1 cellular context compared by ENCODE assay signal in genomic region chr1:153727463-153728304, GRCh38.
TF ChIP-seq lines count a peak whose summit lies in the region.

A gene with protein sequence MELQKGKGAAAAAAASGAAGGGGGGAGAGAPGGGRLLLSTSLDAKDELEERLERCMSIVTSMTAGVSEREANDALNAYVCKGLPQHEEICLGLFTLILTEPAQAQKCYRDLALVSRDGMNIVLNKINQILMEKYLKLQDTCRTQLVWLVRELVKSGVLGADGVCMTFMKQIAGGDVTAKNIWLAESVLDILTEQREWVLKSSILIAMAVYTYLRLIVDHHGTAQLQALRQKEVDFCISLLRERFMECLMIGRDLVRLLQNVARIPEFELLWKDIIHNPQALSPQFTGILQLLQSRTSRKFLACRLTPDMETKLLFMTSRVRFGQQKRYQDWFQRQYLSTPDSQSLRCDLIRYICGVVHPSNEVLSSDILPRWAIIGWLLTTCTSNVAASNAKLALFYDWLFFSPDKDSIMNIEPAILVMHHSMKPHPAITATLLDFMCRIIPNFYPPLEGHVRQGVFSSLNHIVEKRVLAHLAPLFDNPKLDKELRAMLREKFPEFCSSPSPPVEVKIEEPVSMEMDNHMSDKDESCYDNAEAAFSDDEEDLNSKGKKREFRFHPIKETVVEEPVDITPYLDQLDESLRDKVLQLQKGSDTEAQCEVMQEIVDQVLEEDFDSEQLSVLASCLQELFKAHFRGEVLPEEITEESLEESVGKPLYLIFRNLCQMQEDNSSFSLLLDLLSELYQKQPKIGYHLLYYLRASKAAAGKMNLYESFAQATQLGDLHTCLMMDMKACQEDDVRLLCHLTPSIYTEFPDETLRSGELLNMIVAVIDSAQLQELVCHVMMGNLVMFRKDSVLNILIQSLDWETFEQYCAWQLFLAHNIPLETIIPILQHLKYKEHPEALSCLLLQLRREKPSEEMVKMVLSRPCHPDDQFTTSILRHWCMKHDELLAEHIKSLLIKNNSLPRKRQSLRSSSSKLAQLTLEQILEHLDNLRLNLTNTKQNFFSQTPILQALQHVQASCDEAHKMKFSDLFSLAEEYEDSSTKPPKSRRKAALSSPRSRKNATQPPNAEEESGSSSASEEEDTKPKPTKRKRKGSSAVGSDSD (plus strand): TSS chr1:153728050. CDS start chr1:153728635, 585 bp downstream.

TF ChIP-seq in SK-N-SH, 30 proteins besides CTCF, POLR2A, EP300 and RAD21 (continued from another document):
- no peak for TF ChIP-seq ZBTB33 (IDR thresholded peaks at IDR 0.05; ENCODE audit: borderline replicate concordance, low read depth)
- TF ChIP-seq GABPA (IDR thresholded peaks at IDR 0.05; ENCODE audit: low read depth), result peak; percentile 82
